In genomic region chr11:65847746-65848145, GRCh38 we compare ENCODE assay signal across 17 cellular contexts. TPM values are rescaled to one million over a fixed set of nuclear protein-coding genes. Genes with fewer than 3 reads are reported as not detected.
A peak's percentile ranks its signal among the peaks of the same experiment; 100 is the strongest.
DNase-seq lines count a peak whose midpoint lies in the region; ATAC-seq and TF ChIP-seq lines count a peak whose summit lies in the region.
"Had no signal": no experiment of that assay in that cellular context is flagged by ENCODE, and none has a peak within 500 bp of the region (broad histone marks: within the 10 kb centered on the region; RNA-seq: fewer than 3 reads in every experiment).

No MANE protein-coding gene starts in this region.

- no peak overlapping the region for H4K5ac ChIP-seq in IMR-90 (ENCODE audit: low read depth, low read length)

- no peak overlapping the region for H3K9ac ChIP-seq in IMR-90 (ENCODE audit: low read depth, low read length)
- H3K9ac ChIP-seq in trophoblast cell (ENCODE audit: low read length) = peak overlapping the region; percentile 26
- H3K9ac ChIP-seq: BLaER1 had no signal

- in situ Hi-C loops in IMR-90 (cut with MboI; ENCODE audit: low sequenced_read_pairs) = no loop called here
- in situ Hi-C loops in gastrocnemius medialis (cut with MboI; ENCODE audit: low sequenced_read_pairs in 4 of 4) = no loop called here

- H3K4me2 ChIP-seq in IMR-90 (ENCODE audit: low read depth, low read length) (no peak overlapping the region), trophoblast cell (ENCODE audit: low read length) (no peak overlapping the region)
- H3K4me2 ChIP-seq: BLaER1 had no signal

- H3K4me3 ChIP-seq in IMR-90 (ENCODE audit: insufficient read depth, low read depth, low read length) = no peak overlapping the region
- H3K4me3 ChIP-seq in trophoblast cell (ENCODE audit: low read depth, low read length) = no peak overlapping the region
- no peak overlapping the region for H3K4me3 ChIP-seq in gastrocnemius medialis
- H3K4me3 ChIP-seq: BLaER1 had no signal

- no peak overlapping the region for H4K12ac ChIP-seq in trophoblast cell (ENCODE audit: low read depth, low read length)

- dilution Hi-C loops in IMR-90 (cut with HindIII; ENCODE audit: low sequenced_read_pairs, unreplicated experiment) = no loop called here

- H2AK5ac ChIP-seq in IMR-90 (ENCODE audit: low read depth, low read length) = no peak overlapping the region
- H2AK5ac ChIP-seq in trophoblast cell (ENCODE audit: low read length) = no peak overlapping the region

- no peak overlapping the region for H2AFZ ChIP-seq in IMR-90 (replicated peaks; ENCODE audit: low read length, poor library complexity)
- no peak overlapping the region for H2AFZ ChIP-seq in trophoblast cell (ENCODE audit: insufficient read depth, low read length, poor library complexity)

- H3K4me1 ChIP-seq in IMR-90 (ENCODE audit: control insufficient read depth, insufficient read depth, low read length) = no peaks in the 10 kb centered on the region; the same call in 1 of the 2 replicates
- H3K4me1 ChIP-seq in trophoblast cell (ENCODE audit: control insufficient read depth in 1 of 2, insufficient read depth in 2 of 2, low read length in 2 of 2) = no peaks in the 10 kb centered on the region
- no peaks in the 10 kb centered on the region for H3K4me1 ChIP-seq in gastrocnemius medialis
- H3K4me1 ChIP-seq: BLaER1 had no signal

- no peak overlapping the region for H3K27ac ChIP-seq in IMR-90 (ENCODE audit: insufficient read depth, low read length)
- no peak overlapping the region for H3K27ac ChIP-seq in trophoblast cell (ENCODE audit: low read depth, low read length)
- no peak overlapping the region for H3K27ac ChIP-seq in gastrocnemius medialis
- H3K27ac ChIP-seq: BLaER1, C4-2B had no signal

- no peak overlapping the region for H4K91ac ChIP-seq in IMR-90 (ENCODE audit: insufficient read depth, low read depth, low read length)
- no peak overlapping the region for H4K91ac ChIP-seq in trophoblast cell (ENCODE audit: low read depth, low read length)

- H2BK120ac ChIP-seq in IMR-90 (ENCODE audit: low read depth, low read length) (no peak overlapping the region), trophoblast cell (ENCODE audit: insufficient read depth, low read length, poor library complexity) (no peak overlapping the region)

- H2AK9ac ChIP-seq in IMR-90 (replicated peaks; ENCODE audit: low read depth, low read length, poor library complexity) = peak overlapping the region; percentile 65

- intact Hi-C loops in IMR-90 (cut with micrococcal nuclease) (no loop called here), gastrocnemius medialis (cut with DNase I; ENCODE audit: low total_unique reads) (no loop called here)

- H2BK15ac ChIP-seq in IMR-90 (ENCODE audit: low read depth, low read length) = no peak overlapping the region

- H2BK5ac ChIP-seq in IMR-90 (ENCODE audit: low read depth, low read length, poor library complexity, severe bottlenecking) = no peak overlapping the region
- no peak overlapping the region for H2BK5ac ChIP-seq in trophoblast cell (ENCODE audit: low read depth, low read length, poor library complexity)

- no CpG with 5 or more reads among the region's 3 CpGs for WGBS in IMR-90 (ENCODE audit: extremely low coverage in 2 of 2, insufficient read length in 1 of 2), 2 experiments
- WGBS in trophoblast cell (ENCODE audit: extremely low coverage, insufficient coverage, insufficient read length) = no CpG with 5 or more reads among the region's 3 CpGs

- peaks cover 28% of the 10 kb centered on the region for H4K20me1 ChIP-seq in IMR-90 (ENCODE audit: insufficient read depth, low read length)

- peaks cover 4% of the 10 kb centered on the region; the same call in 1 of the 2 replicates for H3K9me1 ChIP-seq in IMR-90 (ENCODE audit: insufficient read depth, low read length)

- no peak overlapping the region for H4K8ac ChIP-seq in IMR-90 (ENCODE audit: low read depth in 2 of 2, low read length in 2 of 2)
- no peak overlapping the region for H4K8ac ChIP-seq in trophoblast cell (ENCODE audit: low read depth, low read length)

- TF ChIP-seq POLR2A in IMR-90 (IDR thresholded peaks at IDR 0.05; ENCODE audit: low read depth, low read length) = no peak
- no peak for TF ChIP-seq POLR2A in gastrocnemius medialis (IDR thresholded peaks at IDR 0.05)

- no peak overlapping the region for H2BK20ac ChIP-seq in IMR-90 (ENCODE audit: low read depth, low read length)

- POLR2A ChIA-PET in IMR-90 (lab: Charles Lee; ENCODE audit: unreplicated experiment) = interaction anchor here (1.3 kb wide), 1 partner anchor 11 kb away, joined by 3 read pairs; no protein-coding TSS in a partner anchor

- no peak overlapping the region for H2BK12ac ChIP-seq in trophoblast cell (ENCODE audit: low read length)

- H3K14ac ChIP-seq in IMR-90 (replicated peaks; ENCODE audit: low read depth, low read length) (no peak overlapping the region), trophoblast cell (ENCODE audit: low read length) (no peak overlapping the region)

- TF ChIP-seq CTCF in IMR-90 (conservative IDR thresholded peaks at IDR 0.05; ENCODE audit: low read depth, low read length) = no peak
- no peak for TF ChIP-seq CTCF in gastrocnemius medialis (IDR thresholded peaks at IDR 0.05 in 4 of 5, conservative IDR thresholded peaks at IDR 0.05 in 1 of 5)

- ATAC-seq in IMR-90 (ENCODE audit: low read depth) = no peak
- no peak for ATAC-seq in gastrocnemius medialis
- ATAC-seq in HG03196 (IDR thresholded peaks at IDR 0.05; ENCODE audit: unreplicated experiment) = no peak
- ATAC-seq: CD8-positive, alpha-beta T cell had no signal

- H3K4ac ChIP-seq in IMR-90 (ENCODE audit: low read depth, low read length) (no peak overlapping the region), trophoblast cell (ENCODE audit: low read depth, low read length) (no peak overlapping the region)

- H3K79me1 ChIP-seq in IMR-90 (ENCODE audit: low read depth in 1 of 2, low read length in 2 of 2) (peaks cover 0 to 17% of the 10 kb centered on the region in 2 experiments; a peak in 2 of 4 replicates), trophoblast cell (ENCODE audit: low read length) (no peaks in the 10 kb centered on the region)

- H3K18ac ChIP-seq in IMR-90 (ENCODE audit: low read depth, low read length) = no peak overlapping the region
- H3K18ac ChIP-seq in trophoblast cell (ENCODE audit: low read length) = no peak overlapping the region

- H3K36me3 ChIP-seq in IMR-90 (ENCODE audit: control insufficient read depth, insufficient read depth, low read length) (peaks cover 21% of the 10 kb centered on the region), trophoblast cell (ENCODE audit: control insufficient read depth in 1 of 2, insufficient read depth in 2 of 2, low read length in 2 of 2) (peaks cover 13 to 19% of the 10 kb centered on the region in 2 experiments), gastrocnemius medialis (peaks cover 0 to 14% of the 10 kb centered on the region in 2 donors)

- H3K27me3 ChIP-seq in IMR-90 (ENCODE audit: control insufficient read depth, insufficient read depth, low read length) (no peaks in the 10 kb centered on the region), trophoblast cell (ENCODE audit: insufficient read depth, low read length) (no peaks in the 10 kb centered on the region), gastrocnemius medialis (no peaks in the 10 kb centered on the region)
- H3K27me3 ChIP-seq: BLaER1 had no signal

- H3K9me3 ChIP-seq in IMR-90 (ENCODE audit: control insufficient read depth, insufficient read depth, low read length) (no peaks in the 10 kb centered on the region), trophoblast cell (ENCODE audit: insufficient read depth, low read depth, low read length) (peaks cover 2% of the 10 kb centered on the region), gastrocnemius medialis (peaks cover 0 to 4% (median 0%) of the 10 kb centered on the region in 3 donors)

- no TSS peak for BruUV-seq in IMR-90 (replicated peaks; lab: Mats Ljungman, UMichigan)

- DNase-seq in IMR-90 = no peak
- DNase-seq in islet precursor cell = peak; percentile 32
- DNase-seq in trophoblast cell = peak; percentile 45 to 60
- no peak for DNase-seq in gastrocnemius medialis
- DNase-seq in NCI-H510A treated with DMSO at 0.1 percent for 48 hours (lab: John Stamatoyannopoulos, UW) = no peak
- DNase-seq: Caco-2; CD4-positive, CD25-positive, alpha-beta regulatory T cell; CD8-positive, alpha-beta T cell; DMS153; DND-41; GOT3; HCEC 1CT had no signal

- no peak for TF ChIP-seq RAD21 in IMR-90 (IDR thresholded peaks at IDR 0.05; ENCODE audit: low read length)

- CTCF ChIA-PET in IMR-90 (lab: Yijun Ruan, JAX) = no interaction called here

- no peaks in the 10 kb centered on the region for H3K79me2 ChIP-seq in trophoblast cell (ENCODE audit: control insufficient read depth, insufficient read depth, low read length, poor library complexity)

- H3K23ac ChIP-seq in IMR-90 (ENCODE audit: low read depth, low read length) = no peak overlapping the region
- no peak overlapping the region for H3K23ac ChIP-seq in trophoblast cell (ENCODE audit: low read length)

- no peak overlapping the region for H3K56ac ChIP-seq in IMR-90 (ENCODE audit: extremely low read depth, insufficient read depth, low read length)

RNA-seq across cellular contexts. Expression of gene CFL1, which starts 10.2 kb away (rescaled TPM):
- total RNA-seq in IMR-90 (2012; rRNA removed) (919 and 960 TPM in 2 replicates), gastrocnemius medialis (100 to 1,000 TPM; 153 to 371 (median 251) TPM)
- 2,231 and 2,466 TPM in 2 replicates for polyA plus RNA-seq in IMR-90 (2012; rRNA removed)
- polyA plus RNA-seq in IMR-90 (2012; cell fraction: cytosol; rRNA removed) = 2,445 and 3,036 TPM in 2 replicates
- polyA plus RNA-seq in IMR-90 (2012; cell fraction: nucleus; rRNA removed; ENCODE audit: low replicate concordance) = 809 and 890 TPM in 2 replicates
- polyA plus RNA-seq in trophoblast cell (2013) = 1,240 and 1,283 TPM in 2 replicates

RNA-seq across cellular contexts. Expression of gene MUS81, which starts 12.5 kb away (rescaled TPM):
- total RNA-seq in IMR-90 (2012; rRNA removed) = 22.5 and 23.7 TPM in 2 replicates
- polyA plus RNA-seq in IMR-90 (2012; rRNA removed) = 47.9 and 57.0 TPM in 2 replicates
- polyA plus RNA-seq in IMR-90 (2012; cell fraction: cytosol; rRNA removed) = 22.0 and 32.0 TPM in 2 replicates
- 224 and 393 TPM in 2 replicates for polyA plus RNA-seq in IMR-90 (2012; cell fraction: nucleus; rRNA removed; ENCODE audit: low replicate concordance)
- 47.4 and 48.0 TPM in 2 replicates for polyA plus RNA-seq in trophoblast cell (2013)
- 10 to 100 TPM; 26.4 to 44.9 (median 34.8) TPM for total RNA-seq in gastrocnemius medialis

RNA-seq across cellular contexts. Expression of gene SNX32, which starts 14.0 kb away (rescaled TPM):
- total RNA-seq in IMR-90 (2012; rRNA removed) (0.36 TPM in 1 of 2 replicates, not detected in the other), gastrocnemius medialis (under 1 TPM in 1 of 4 donors, not detected in 3; 0.11 TPM)
- polyA plus RNA-seq in IMR-90 (2012; rRNA removed) = 0.69 and 0.79 TPM in 2 replicates
- 0.08 and 0.46 TPM in 2 replicates for polyA plus RNA-seq in IMR-90 (2012; cell fraction: cytosol; rRNA removed)
- 5.7 and 6.5 TPM in 2 replicates for polyA plus RNA-seq in IMR-90 (2012; cell fraction: nucleus; rRNA removed; ENCODE audit: low replicate concordance)
- 0.22 and 0.27 TPM in 2 replicates for polyA plus RNA-seq in trophoblast cell (2013)
- total RNA-seq: A172, Caco-2 had no signal

RNA-seq across cellular contexts. Expression of gene EFEMP2, which starts 24.9 kb away (rescaled TPM):
- total RNA-seq in IMR-90 (2012; rRNA removed) = 62.7 and 69.2 TPM in 2 replicates
- 431 and 601 TPM in 2 replicates for polyA plus RNA-seq in IMR-90 (2012; rRNA removed)
- polyA plus RNA-seq in IMR-90 (2012; cell fraction: cytosol; rRNA removed) = 324 and 587 TPM in 2 replicates
- 557 and 1,096 TPM in 2 replicates for polyA plus RNA-seq in IMR-90 (2012; cell fraction: nucleus; rRNA removed; ENCODE audit: low replicate concordance)
- 122 and 127 TPM in 2 replicates for polyA plus RNA-seq in trophoblast cell (2013)
- total RNA-seq in gastrocnemius medialis = 10 to 100 TPM; 20.6 to 24.1 (median 22.9) TPM

RNA-seq across cellular contexts. Expression of gene CTSW, which starts 31.9 kb away (rescaled TPM):
- total RNA-seq in IMR-90 (2012; rRNA removed) = 0.18 TPM in 1 of 2 replicates, not detected in the other
- 0.07 and 0.23 TPM in 2 replicates for polyA plus RNA-seq in IMR-90 (2012; rRNA removed)
- polyA plus RNA-seq in IMR-90 (2012; cell fraction: cytosol; rRNA removed) = 0.08 and 0.39 TPM in 2 replicates
- polyA plus RNA-seq in IMR-90 (2012; cell fraction: nucleus; rRNA removed; ENCODE audit: low replicate concordance) = 0.23 and 0.34 TPM in 2 replicates
- polyA plus RNA-seq in trophoblast cell (2013) = 0.05 TPM in 1 of 2 replicates, not detected in the other
- under 1 TPM in 3 of 4 donors, not detected in 1; 0.20 to 0.49 (median 0.32) TPM for total RNA-seq in gastrocnemius medialis
- total RNA-seq: A673, Caco-2 had no signal

Comparison
In these comparisons a context has a peak if more than half of its experiments do, and no peak if none do; other contexts are left out.
1. DNase-seq: peak in islet precursor cell (single experiment) and trophoblast cell (2 of 2); none in IMR-90 (single experiment), gastrocnemius medialis (0 of 2) and NCI-H510A treated with DMSO at 0.1 percent for 48 hours (single experiment).